22 cellular contexts compared by ENCODE assay signal in genomic region chr17:81621494-81622230, GRCh38. TPM values are rescaled to one million over a fixed set of nuclear protein-coding genes. Genes with fewer than 3 reads are reported as not detected.
A peak's percentile ranks its signal among the peaks of the same experiment; 100 is the strongest.
DNase-seq lines count a peak whose midpoint lies in the region; ATAC-seq and TF ChIP-seq lines count a peak whose summit lies in the region.
"Had no signal": no experiment of that assay in that cellular context is flagged by ENCODE, and none has a peak within 500 bp of the region (broad histone marks: within the 10 kb centered on the region; RNA-seq: fewer than 3 reads in every experiment).

No MANE protein-coding gene starts in this region.

- peaks cover 0 to 80% of the 10 kb centered on the region in 2 donors for H3K36me3 ChIP-seq in adrenal gland (replicated peaks in 1 of 2)
- H3K36me3 ChIP-seq in testis (ENCODE audit: low read depth, missing control alignments) = no peaks in the 10 kb centered on the region
- peaks cover 86% of the 10 kb centered on the region for H3K36me3 ChIP-seq in MG63
- H3K36me3 ChIP-seq in OCI-LY7 (ENCODE audit: insufficient read depth, low read length) = peaks cover 87% of the 10 kb centered on the region

- no peaks in the 10 kb centered on the region for H4K20me1 ChIP-seq in OCI-LY7 (ENCODE audit: insufficient read depth, low read length)

- H3K9me3 ChIP-seq in adrenal gland (replicated peaks in 1 of 3) (no peaks in the 10 kb centered on the region), testis (no peaks in the 10 kb centered on the region), MG63 (no peaks in the 10 kb centered on the region; the same call in 1 of the 2 replicates), OCI-LY7 (ENCODE audit: low read length) (no peaks in the 10 kb centered on the region)
- H3K9me3 ChIP-seq: neutrophil, sigmoid colon, upper lobe of left lung had no signal

- H3K4me3 Mint-ChIP-seq in memory B cell = no peak overlapping the region
- no peak overlapping the region for H3K4me3 Mint-ChIP-seq in activated T-cell treated with anti-CD3 and anti-CD28 coated beads, Interleukin-2, amount 50 U/mL, for 24 hours
- H3K4me3 Mint-ChIP-seq: T-helper 17 cell had no signal

- intact Hi-C loops in adrenal gland (cut with DNase I) = no loop called here
- intact Hi-C loops in testis (cut with DNase I; ENCODE audit: low total_unique reads) = no loop called here
- intact Hi-C loops in OCI-LY7 (cut with micrococcal nuclease; ENCODE audit: unreplicated experiment) = no loop called here

- H3K79me2 ChIP-seq in OCI-LY7 (ENCODE audit: insufficient read depth, low read depth, low read length) = 0 out of 2 replicates have a peak, but pooled peaks cover 5% of the 10 kb centered on the region

- BruUV-seq in OCI-LY7 (replicated peaks; lab: Mats Ljungman, UMichigan) = no TSS peak

- no peaks in the 10 kb centered on the region for H3K27me3 ChIP-seq in adrenal gland
- H3K27me3 ChIP-seq in testis = no peaks in the 10 kb centered on the region
- H3K27me3 ChIP-seq in MG63 = no peaks in the 10 kb centered on the region
- H3K27me3 ChIP-seq: BLaER1, neutrophil, sigmoid colon, upper lobe of left lung had no signal

- H3K4me3 ChIP-seq in adrenal gland (no peak overlapping the region), testis (no peak overlapping the region), MG63 (no peak overlapping the region), OCI-LY7 (ENCODE audit: low read depth, low read length, poor library complexity, severe bottlenecking) (no peak overlapping the region)
- H3K4me3 ChIP-seq: BLaER1, sigmoid colon, upper lobe of left lung had no signal

- H3K4me1 Mint-ChIP-seq in memory B cell = peaks cover 4% of the 10 kb centered on the region
- peaks cover 8% of the 10 kb centered on the region for H3K4me1 Mint-ChIP-seq in activated T-cell treated with anti-CD3 and anti-CD28 coated beads, Interleukin-2, amount 50 U/mL, for 24 hours (ENCODE audit: low read depth)

- peaks cover 19 to 22% of the 10 kb centered on the region in 2 donors for H3K4me1 ChIP-seq in adrenal gland (replicated peaks in 1 of 2)
- H3K4me1 ChIP-seq in testis = peaks cover 19% of the 10 kb centered on the region
- no peaks in the 10 kb centered on the region for H3K4me1 ChIP-seq in OCI-LY7 (ENCODE audit: insufficient read depth, low read length, poor library complexity, severe bottlenecking)
- H3K4me1 ChIP-seq: sigmoid colon had no signal

- no peak for ATAC-seq in memory B cell (ENCODE audit: low read depth)
- ATAC-seq: T-helper 17 cell had no signal

- H3K9me3 Mint-ChIP-seq in memory B cell = peaks cover 8% of the 10 kb centered on the region
- no peaks in the 10 kb centered on the region for H3K9me3 Mint-ChIP-seq in activated T-cell treated with anti-CD3 and anti-CD28 coated beads, Interleukin-2, amount 50 U/mL, for 24 hours

- no peaks in the 10 kb centered on the region for H3K9me2 ChIP-seq in OCI-LY7 (ENCODE audit: insufficient read depth, low read length)

- DNase-seq in adrenal gland (peak; percentile 50 to 94 (median 90)), globus pallidus (ENCODE audit: low spot score) (peak; percentile 20), memory B cell (ENCODE audit: low spot score in 2 of 2) (no peak), testis (peak; percentile 86), MG63 (no peak), OCI-LY7 (ENCODE audit: low spot score) (no peak), hippocampal formation (lab: John Stamatoyannopoulos, UW) (no peak)
- DNase-seq in activated T-cell treated with anti-CD3 and anti-CD28 coated beads, Interleukin-2, amount 50 U/mL, for 24 hours = no peak
- DNase-seq: activated naive CD4-positive, alpha-beta T cell treated with Interleukin-2 at 50 U/mL for 16 hours; Kasumi-1; NCI-H1105 treated with DMSO at 0.1 percent for 48 hours; NCI-H524 treated with DMSO at 0.1 percent for 48 hours; SIG-M5; sigmoid colon; stimulated activated CD4-positive, alpha-beta T cell treated with anti-CD3 and anti-CD28 coated beads, Interleukin-1b, Interleukin-23, amount 100 ng/mL, for 48 hours; stimulated activated naive CD4-positive, alpha-beta T cell; T-helper 17 cell; upper lobe of left lung; WERI-Rb-1 had no signal

- H3K27ac ChIP-seq in adrenal gland (peak overlapping the region; percentile 12 to 90 (median 72)), testis (peak overlapping the region; percentile 68 to 71), OCI-LY7 (ENCODE audit: low read depth, low read length, poor library complexity, severe bottlenecking) (no peak overlapping the region)
- H3K27ac ChIP-seq: BLaER1, neutrophil, sigmoid colon, WERI-Rb-1 had no signal

- H3K4me2 ChIP-seq in OCI-LY7 (ENCODE audit: low read length) = no peak overlapping the region
- H3K4me2 ChIP-seq: BLaER1 had no signal

- H3K27me3 Mint-ChIP-seq in memory B cell = no peaks in the 10 kb centered on the region
- no peaks in the 10 kb centered on the region for H3K27me3 Mint-ChIP-seq in activated T-cell treated with anti-CD3 and anti-CD28 coated beads, Interleukin-2, amount 50 U/mL, for 24 hours
- H3K27me3 Mint-ChIP-seq: T-helper 17 cell had no signal

- CTCF ChIA-PET in OCI-LY7 (lab: Charles Lee; ENCODE audit: unreplicated experiment) = no interaction called here

- WGBS in adrenal gland, 4 donors = 41 to 52% (median 42%) methylated on average over 10 to 12 of the region's 12 CpGs
- 33 to 53% methylated on average over 12 of the region's 12 CpGs for WGBS in testis, 2 donors

- POLR2A ChIA-PET in OCI-LY7 (lab: Charles Lee) = no interaction called here

- no peak for TF ChIP-seq CTCF in adrenal gland (IDR thresholded peaks at IDR 0.05)
- TF ChIP-seq CTCF in testis (IDR thresholded peaks at IDR 0.05) = no peak
- TF ChIP-seq CTCF in OCI-LY7 (conservative IDR thresholded peaks at IDR 0.05; ENCODE audit: low read length) = no peak

- TF ChIP-seq POLR2A in adrenal gland (IDR thresholded peaks at IDR 0.05) (peak in 1 of 2 donors; percentile 53), testis (IDR thresholded peaks at IDR 0.05) (no peak)

- H3K36me3 Mint-ChIP-seq in memory B cell = peaks cover 35% of the 10 kb centered on the region
- peaks cover 86% of the 10 kb centered on the region for H3K36me3 Mint-ChIP-seq in activated T-cell treated with anti-CD3 and anti-CD28 coated beads, Interleukin-2, amount 50 U/mL, for 24 hours (ENCODE audit: low read depth)

- H2AFZ ChIP-seq in OCI-LY7 (ENCODE audit: low read length) = no peak overlapping the region

- H3K27ac Mint-ChIP-seq in memory B cell = peak overlapping the region; percentile 69
- H3K27ac Mint-ChIP-seq in activated T-cell treated with anti-CD3 and anti-CD28 coated beads, Interleukin-2, amount 50 U/mL, for 24 hours = no peak overlapping the region
- H3K27ac Mint-ChIP-seq: T-helper 17 cell had no signal

RNA-seq across cellular contexts. Expression of gene NPLOC4, which starts 15.2 kb away (rescaled TPM):
- 100 to 1,000 TPM in 3 of 8 donors, 10 to 100 TPM in 5; 78.5 to 140 (median 86.9) TPM for total RNA-seq in adrenal gland
- polyA plus RNA-seq in adrenal gland = 100 to 1,000 TPM in 1 of 3 donors, 10 to 100 TPM in 2; 41.7 to 115 (median 52.5) TPM
- 100 to 1,000 TPM; 106 to 130 TPM for total RNA-seq in testis
- polyA plus RNA-seq in testis (ENCODE audit: insufficient read depth, low read depth, low replicate concordance) = 122 TPM
- total RNA-seq in MG63 (2014; rRNA removed; shearing (Covaris generic); ENCODE audit: low replicate concordance) = 109 and 157 TPM in 2 replicates
- 59.4 and 69.6 TPM in 2 replicates for total RNA-seq in OCI-LY7 (2014; rRNA removed; shearing (Covaris generic))
- total RNA-seq in OCI-LY7 (2022) = 118 and 119 TPM in 2 replicates

RNA-seq across cellular contexts. Expression of gene TSPAN10, which starts 15.3 kb away (rescaled TPM):
- total RNA-seq in adrenal gland = 1 to 10 TPM in 7 of 8 donors, under 1 TPM in 1; 0.18 to 5.9 (median 2.2) TPM
- 1 to 10 TPM in 2 of 3 donors, under 1 TPM in 1; 0.27 to 3.9 (median 2.2) TPM for polyA plus RNA-seq in adrenal gland
- 1 to 10 TPM; 1.2 to 1.3 TPM for total RNA-seq in testis
- 3.1 TPM for polyA plus RNA-seq in testis (ENCODE audit: insufficient read depth, low read depth, low replicate concordance)
- 2.6 and 3.7 TPM in 2 replicates for total RNA-seq in MG63 (2014; rRNA removed; shearing (Covaris generic); ENCODE audit: low replicate concordance)
- total RNA-seq in OCI-LY7 (2014; rRNA removed; shearing (Covaris generic)) = 0.95 and 1.3 TPM in 2 replicates
- 1.7 and 2.4 TPM in 2 replicates for total RNA-seq in OCI-LY7 (2022)

RNA-seq across cellular contexts. Expression of gene PDE6G, which starts 34.7 kb away (rescaled TPM):
- total RNA-seq in adrenal gland = 1 to 10 TPM in 4 of 8 donors, under 1 TPM in 1, not detected in 3; 0.35 to 2.3 (median 1.6) TPM
- 1 to 10 TPM; 1.2 to 5.9 (median 2.6) TPM for polyA plus RNA-seq in adrenal gland
- 1 to 10 TPM in 1 of 2 donors, under 1 TPM in 1; 0.56 to 1.0 TPM for total RNA-seq in testis
- polyA plus RNA-seq in testis (ENCODE audit: insufficient read depth, low read depth, low replicate concordance) = 4.9 TPM
- not detected in 2 replicates for total RNA-seq in MG63 (2014; rRNA removed; shearing (Covaris generic); ENCODE audit: low replicate concordance)
- not detected in 2 replicates for total RNA-seq in OCI-LY7 (2014; rRNA removed; shearing (Covaris generic))
- 0.44 TPM in 1 of 2 replicates, not detected in the other for total RNA-seq in OCI-LY7 (2022)
- total RNA-seq: cerebellum had no signal

RNA-seq across cellular contexts. Expression of gene OXLD1, which starts 44.7 kb away (rescaled TPM):
- total RNA-seq in adrenal gland (10 to 100 TPM; 30.9 to 67.0 (median 51.5) TPM), testis (10 to 100 TPM; 40.9 to 48.3 TPM), OCI-LY7 (2022) (116 and 121 TPM in 2 replicates)
- polyA plus RNA-seq in adrenal gland (100 to 1,000 TPM in 2 of 3 donors, 1 to 10 TPM in 1; 3.7 to 166 (median 120) TPM), testis (ENCODE audit: insufficient read depth, low read depth, low replicate concordance) (45.2 TPM)
- total RNA-seq in MG63 (2014; rRNA removed; shearing (Covaris generic); ENCODE audit: low replicate concordance) = 61.1 and 64.7 TPM in 2 replicates
- 148 and 151 TPM in 2 replicates for total RNA-seq in OCI-LY7 (2014; rRNA removed; shearing (Covaris generic))

RNA-seq across cellular contexts. Expression of gene CCDC137, which starts 44.9 kb away (rescaled TPM):
- 10 to 100 TPM in 7 of 8 donors, 1 to 10 TPM in 1; 7.5 to 23.5 (median 15.9) TPM for total RNA-seq in adrenal gland
- polyA plus RNA-seq in adrenal gland = 10 to 100 TPM; 12.6 to 46.0 (median 15.0) TPM
- 10 to 100 TPM; 19.0 to 19.9 TPM for total RNA-seq in testis
- 18.6 TPM for polyA plus RNA-seq in testis (ENCODE audit: insufficient read depth, low read depth, low replicate concordance)
- total RNA-seq in MG63 (2014; rRNA removed; shearing (Covaris generic); ENCODE audit: low replicate concordance) = 55.2 and 133 TPM in 2 replicates
- total RNA-seq in OCI-LY7 (2014; rRNA removed; shearing (Covaris generic)) = 39.4 and 39.9 TPM in 2 replicates
- total RNA-seq in OCI-LY7 (2022) = 61.1 and 61.4 TPM in 2 replicates

Comparison
In these comparisons a context has a peak if more than half of its experiments do, and no peak if none do; other contexts are left out.
1. DNase-seq: peak in adrenal gland (7 of 7), globus pallidus (single experiment) and testis (single experiment); none in memory B cell (0 of 2), activated T-cell treated with anti-CD3 and anti-CD28 coated beads, Interleukin-2, amount 50 U/mL, for 24 hours (single experiment), MG63 (single experiment), OCI-LY7 (single experiment) and hippocampal formation (0 of 2).